ENCODE assay signal across 28 cellular contexts in the genomic region with DNA sequence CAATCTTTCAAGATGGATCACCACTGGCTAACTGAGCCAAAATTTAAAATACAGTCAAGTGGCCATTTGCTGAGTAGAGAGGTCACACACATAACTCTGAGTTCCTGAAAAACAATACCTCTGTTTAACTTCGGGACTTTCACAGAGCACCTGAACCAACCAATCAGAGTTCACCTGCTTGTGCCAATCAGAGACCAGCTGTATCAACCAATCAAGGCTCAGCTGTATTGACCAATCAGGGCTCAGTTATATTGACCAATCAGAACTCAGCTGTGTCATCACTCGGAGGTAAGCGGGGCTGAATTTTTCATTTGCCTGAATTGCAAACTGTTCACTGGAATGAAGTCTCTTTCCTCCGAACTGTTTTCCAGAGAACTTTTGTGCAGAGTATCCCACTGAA. TPM values are rescaled to one million over a fixed set of nuclear protein-coding genes. Genes with fewer than 3 reads are reported as not detected.
"Had no signal": no experiment of that assay in that cellular context is flagged by ENCODE, and none has a peak within 500 bp of the region (broad histone marks: within the 10 kb centered on the region; RNA-seq: fewer than 3 reads in every experiment).

No MANE protein-coding gene starts in this region.

- H3K9me3 Mint-ChIP-seq: activated naive CD4-positive, alpha-beta T cell treated with anti-CD3 and anti-CD28 coated beads, Interleukin-2, amount 10 ng/mL, durations not matched to agents 7 days and 5 days; activated T-helper 2 cell treated with anti-CD3 and anti-CD28 coated beads, Interferon-gamma antibody, Interleukin-2, Interleukin-4, amounts not matched to agents 10 μg/mL and 5 μg/mL and 100 μg/mL, durations not matched to agents 14 hours and 24 hours and 36 hours had no signal

- H3K36me3 ChIP-seq: brain microvascular endothelial cell, cardiac muscle cell, colonic mucosa had no signal

- H3K27ac ChIP-seq: brain microvascular endothelial cell, cardiac muscle cell, colonic mucosa, PC-9, VCaP had no signal

- H3K27ac Mint-ChIP-seq: activated CD4-positive, alpha-beta memory T cell treated with anti-CD3 and anti-CD28 coated beads, Interleukin-2, amount 10 ng/mL, durations not matched to agents 7 days and 5 days; activated CD4-positive, alpha-beta T cell treated with anti-CD3 and anti-CD28 coated beads for 36 hours; activated naive CD4-positive, alpha-beta T cell treated with anti-CD3 and anti-CD28 coated beads, Interleukin-2, amount 10 ng/mL, durations not matched to agents 7 days and 5 days; activated naive CD8-positive, alpha-beta T cell treated with anti-CD3 and anti-CD28 coated beads for 36 hours; activated T-cell treated with anti-CD3 and anti-CD28 coated beads, Interleukin-2, amount 50 U/mL, for 72 hours; activated T-helper 2 cell treated with anti-CD3 and anti-CD28 coated beads, Interferon-gamma antibody, Interleukin-2, Interleukin-4, amounts not matched to agents 10 μg/mL and 5 μg/mL and 100 μg/mL, durations not matched to agents 14 hours and 24 hours and 36 hours had no signal

- H3K27me3 Mint-ChIP-seq: activated CD4-positive, alpha-beta memory T cell treated with anti-CD3 and anti-CD28 coated beads, Interleukin-2, amount 10 ng/mL, durations not matched to agents 7 days and 5 days had no signal

- H3K9ac ChIP-seq: SK-N-SH had no signal

- H3K4me3 Mint-ChIP-seq: activated CD4-positive, alpha-beta memory T cell treated with anti-CD3 and anti-CD28 coated beads, Interleukin-2, amount 10 ng/mL, durations not matched to agents 7 days and 5 days; activated CD4-positive, alpha-beta T cell treated with anti-CD3 and anti-CD28 coated beads for 36 hours; activated naive CD4-positive, alpha-beta T cell treated with anti-CD3 and anti-CD28 coated beads, Interleukin-2, amount 10 ng/mL, durations not matched to agents 7 days and 5 days; activated naive CD8-positive, alpha-beta T cell treated with anti-CD3 and anti-CD28 coated beads for 36 hours; activated T-cell treated with anti-CD3 and anti-CD28 coated beads, Interleukin-2, amount 50 U/mL, for 72 hours had no signal

- H3K4me1 Mint-ChIP-seq: activated CD4-positive, alpha-beta memory T cell treated with anti-CD3 and anti-CD28 coated beads, Interleukin-2, amount 10 ng/mL, durations not matched to agents 7 days and 5 days; activated CD4-positive, alpha-beta T cell treated with anti-CD3 and anti-CD28 coated beads for 36 hours; activated naive CD4-positive, alpha-beta T cell treated with anti-CD3 and anti-CD28 coated beads, Interleukin-2, amount 10 ng/mL, durations not matched to agents 7 days and 5 days; activated naive CD8-positive, alpha-beta T cell treated with anti-CD3 and anti-CD28 coated beads for 36 hours had no signal

- DNase-seq: activated CD4-positive, alpha-beta memory T cell treated with anti-CD3 and anti-CD28 coated beads, Interleukin-2, amount 10 ng/mL, durations not matched to agents 7 days and 5 days; activated CD4-positive, alpha-beta T cell treated with anti-CD3 and anti-CD28 coated beads for 36 hours; activated CD4-positive, alpha-beta T cell treated with anti-CD3 and anti-CD28 coated beads, Interleukin-2, amount 50 U/mL, for 1 hour; activated CD8-positive, alpha-beta memory T cell treated with anti-CD3 and anti-CD28 coated beads, Interleukin-2, amount 50 U/mL, for 4 hours; activated gamma-delta T cell treated with Interleukin-2 at 50 U/mL for 16 hours; activated naive CD4-positive, alpha-beta T cell treated with anti-CD3 and anti-CD28 coated beads, Interleukin-2, amount 10 ng/mL, durations not matched to agents 7 days and 5 days; activated naive CD8-positive, alpha-beta T cell treated with anti-CD3 and anti-CD28 coated beads for 36 hours; activated T-cell treated with anti-CD3 and anti-CD28 coated beads, Interleukin-2, amount 50 U/mL, for 72 hours; brain microvascular endothelial cell; cerebellar nuclear complex; colonic mucosa; NCI-H1105; NCI-H1436; NCI-H1694 treated with DMSO at 0.1 percent for 48 hours; NCI-H2081; NCI-H510A treated with DMSO at 0.1 percent for 48 hours; NCI-H69; PC-9; SIG-M5; SK-N-SH; T-helper 1 cell had no signal

- H3K4me2 ChIP-seq: PC-9, SK-N-SH had no signal

- H3K4me1 ChIP-seq: colonic mucosa had no signal

- ATAC-seq: activated CD4-positive, alpha-beta T cell treated with anti-CD3 and anti-CD28 coated beads for 36 hours; activated T-cell treated with anti-CD3 and anti-CD28 coated beads, Interleukin-2, amount 50 U/mL, for 72 hours had no signal

- H3K9me3 ChIP-seq: colonic mucosa, SK-N-SH had no signal

- H3K4me3 ChIP-seq: cardiac muscle cell, colonic mucosa, PC-9 had no signal

- H2AFZ ChIP-seq: PC-9 had no signal

- H3K36me3 Mint-ChIP-seq: activated naive CD4-positive, alpha-beta T cell treated with anti-CD3 and anti-CD28 coated beads, Interleukin-2, amount 10 ng/mL, durations not matched to agents 7 days and 5 days; activated naive CD8-positive, alpha-beta T cell treated with anti-CD3 and anti-CD28 coated beads for 36 hours had no signal

- H3K27me3 ChIP-seq: brain microvascular endothelial cell, colonic mucosa had no signal

RNA-seq across cellular contexts. Expression of gene CPXM2, which starts 10.0 kb away (rescaled TPM):
- total RNA-seq: activated CD4-positive, alpha-beta memory T cell treated with anti-CD3 and anti-CD28 coated beads, Interleukin-2, amount 10 ng/mL, durations not matched to agents 7 days and 5 days; activated CD4-positive, alpha-beta T cell treated with anti-CD3 and anti-CD28 coated beads for 36 hours; activated CD8-positive, alpha-beta memory T cell treated with anti-CD3 and anti-CD28 coated beads for 36 hours; activated naive CD8-positive, alpha-beta T cell treated with anti-CD3 and anti-CD28 coated beads for 36 hours; activated T-cell treated with anti-CD3 and anti-CD28 coated beads, Interleukin-2, amount 50 U/mL, for 72 hours; activated T-helper 2 cell treated with anti-CD3 and anti-CD28 coated beads, Interferon-gamma antibody, Interleukin-2, Interleukin-4, amounts not matched to agents 10 μg/mL and 5 μg/mL and 100 μg/mL, durations not matched to agents 14 hours and 24 hours and 36 hours; LHCN-M2; M059J; PC-9; T-helper 2 cell treated with Interferon-gamma antibody and Interleukin-4, amounts not matched to agents 100 ng/mL and 5 ng/mL, for 36 hours had no signal
- polyA plus RNA-seq: SK-N-SH had no signal
